Comparison of ENCODE assay signal across 3 cellular contexts in genomic region chr6:73367761-73368355, GRCh38.
TF ChIP-seq lines count a peak whose summit lies in the region.

No MANE protein-coding gene starts in this region.

TF ChIP-seq in SK-N-SH, 30 proteins besides CTCF, POLR2A, EP300 and RAD21 (continues in another document):
- TF ChIP-seq JUND (IDR thresholded peaks at IDR 0.05) (no peak), MEF2A (IDR thresholded peaks at IDR 0.05; ENCODE audit: borderline replicate concordance, low read depth) (no peak), MAX (IDR thresholded peaks at IDR 0.05; ENCODE audit: low read depth) (no peak), NRF1 (IDR thresholded peaks at IDR 0.05; ENCODE audit: low read depth, low read length) (no peak), RXRA (IDR thresholded peaks at IDR 0.05; ENCODE audit: borderline replicate concordance, low read depth) (no peak), GATA2 (CRISPR knock-in tag; IDR thresholded peaks at IDR 0.05) (no peak), TEAD4 (IDR thresholded peaks at IDR 0.05; ENCODE audit: borderline replicate concordance, insufficient read depth) (no peak), GABPA (IDR thresholded peaks at IDR 0.05; ENCODE audit: low read depth) (no peak), POLR2AphosphoS5 (IDR thresholded peaks at IDR 0.05; ENCODE audit: low read depth, low read length) (no peak)
- TF ChIP-seq, protein P1, sequence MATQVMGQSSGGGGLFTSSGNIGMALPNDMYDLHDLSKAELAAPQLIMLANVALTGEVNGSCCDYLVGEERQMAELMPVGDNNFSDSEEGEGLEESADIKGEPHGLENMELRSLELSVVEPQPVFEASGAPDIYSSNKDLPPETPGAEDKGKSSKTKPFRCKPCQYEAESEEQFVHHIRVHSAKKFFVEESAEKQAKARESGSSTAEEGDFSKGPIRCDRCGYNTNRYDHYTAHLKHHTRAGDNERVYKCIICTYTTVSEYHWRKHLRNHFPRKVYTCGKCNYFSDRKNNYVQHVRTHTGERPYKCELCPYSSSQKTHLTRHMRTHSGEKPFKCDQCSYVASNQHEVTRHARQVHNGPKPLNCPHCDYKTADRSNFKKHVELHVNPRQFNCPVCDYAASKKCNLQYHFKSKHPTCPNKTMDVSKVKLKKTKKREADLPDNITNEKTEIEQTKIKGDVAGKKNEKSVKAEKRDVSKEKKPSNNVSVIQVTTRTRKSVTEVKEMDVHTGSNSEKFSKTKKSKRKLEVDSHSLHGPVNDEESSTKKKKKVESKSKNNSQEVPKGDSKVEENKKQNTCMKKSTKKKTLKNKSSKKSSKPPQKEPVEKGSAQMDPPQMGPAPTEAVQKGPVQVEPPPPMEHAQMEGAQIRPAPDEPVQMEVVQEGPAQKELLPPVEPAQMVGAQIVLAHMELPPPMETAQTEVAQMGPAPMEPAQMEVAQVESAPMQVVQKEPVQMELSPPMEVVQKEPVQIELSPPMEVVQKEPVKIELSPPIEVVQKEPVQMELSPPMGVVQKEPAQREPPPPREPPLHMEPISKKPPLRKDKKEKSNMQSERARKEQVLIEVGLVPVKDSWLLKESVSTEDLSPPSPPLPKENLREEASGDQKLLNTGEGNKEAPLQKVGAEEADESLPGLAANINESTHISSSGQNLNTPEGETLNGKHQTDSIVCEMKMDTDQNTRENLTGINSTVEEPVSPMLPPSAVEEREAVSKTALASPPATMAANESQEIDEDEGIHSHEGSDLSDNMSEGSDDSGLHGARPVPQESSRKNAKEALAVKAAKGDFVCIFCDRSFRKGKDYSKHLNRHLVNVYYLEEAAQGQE (IDR thresholded peaks at IDR 0.05; ENCODE audit: low read depth, low read length), result no peak
- TF ChIP-seq, protein P2, sequence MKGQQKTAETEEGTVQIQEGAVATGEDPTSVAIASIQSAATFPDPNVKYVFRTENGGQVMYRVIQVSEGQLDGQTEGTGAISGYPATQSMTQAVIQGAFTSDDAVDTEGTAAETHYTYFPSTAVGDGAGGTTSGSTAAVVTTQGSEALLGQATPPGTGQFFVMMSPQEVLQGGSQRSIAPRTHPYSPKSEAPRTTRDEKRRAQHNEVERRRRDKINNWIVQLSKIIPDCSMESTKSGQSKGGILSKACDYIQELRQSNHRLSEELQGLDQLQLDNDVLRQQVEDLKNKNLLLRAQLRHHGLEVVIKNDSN (IDR thresholded peaks at IDR 0.05; ENCODE audit: borderline replicate concordance, low read depth), result no peak
- TF ChIP-seq, protein P3, sequence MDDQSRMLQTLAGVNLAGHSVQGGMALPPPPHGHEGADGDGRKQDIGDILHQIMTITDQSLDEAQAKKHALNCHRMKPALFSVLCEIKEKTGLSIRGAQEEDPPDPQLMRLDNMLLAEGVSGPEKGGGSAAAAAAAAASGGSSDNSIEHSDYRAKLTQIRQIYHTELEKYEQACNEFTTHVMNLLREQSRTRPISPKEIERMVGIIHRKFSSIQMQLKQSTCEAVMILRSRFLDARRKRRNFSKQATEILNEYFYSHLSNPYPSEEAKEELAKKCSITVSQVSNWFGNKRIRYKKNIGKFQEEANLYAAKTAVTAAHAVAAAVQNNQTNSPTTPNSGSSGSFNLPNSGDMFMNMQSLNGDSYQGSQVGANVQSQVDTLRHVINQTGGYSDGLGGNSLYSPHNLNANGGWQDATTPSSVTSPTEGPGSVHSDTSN (IDR thresholded peaks at IDR 0.05), result no peak

TF ChIP-seq in SK-N-SH treated with all-trans-retinoic acid at 6 μM for 48 hours, 23 proteins besides CTCF, POLR2A, EP300 and RAD21:
- no peak for TF ChIP-seq RARB (CRISPR knock-in tag; IDR thresholded peaks at IDR 0.05)

TF ChIP-seq in H1, 55 proteins besides CTCF, POLR2A, EP300 and RAD21:
- TF ChIP-seq SP1 (IDR thresholded peaks at IDR 0.05; ENCODE audit: low read depth, low read length) (no peak), HDAC6 (IDR thresholded peaks at IDR 0.05; ENCODE audit: low read depth, low read length) (no peak)
